Comparison of ENCODE assay signal across 8 cellular contexts in the genomic region with DNA sequence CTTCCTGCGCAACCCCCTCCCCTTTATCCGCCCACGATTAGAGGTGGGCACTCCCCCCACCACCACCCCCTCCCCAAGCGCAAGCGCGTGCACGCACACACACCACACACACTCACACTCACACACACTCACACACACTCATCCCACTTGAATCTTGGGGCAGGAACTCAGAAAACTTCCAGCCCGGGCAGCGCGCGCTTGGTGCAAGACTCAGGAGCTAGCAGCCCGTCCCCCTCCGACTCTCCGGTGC. TPM values are rescaled to one million over a fixed set of nuclear protein-coding genes. Genes with fewer than 3 reads are reported as not detected.
DNase-seq lines count a peak whose midpoint lies in the region; ATAC-seq and TF ChIP-seq lines count a peak whose summit lies in the region.

Gene HMGA2 (plus strand): TSS at position 170 of the 250 bp plus-strand sequence. CDS start 788 bp downstream, outside the sequence.

- intact Hi-C loops in lower lobe of right lung (cut with DNase I): no loop called here

- H3K36me3 ChIP-seq in lower lobe of right lung (no peaks in the 10 kb centered on the region), upper lobe of left lung (no peaks in the 10 kb centered on the region)

- H3K4me3 Mint-ChIP-seq in central memory CD8-positive, alpha-beta T cell: peak within 1 kb of the TSS; percentile 70

- WGBS in upper lobe of left lung, 2 donors: 1% methylated on average over 10 to 14 of the region's 14 CpGs

- in situ Hi-C loops in ACHN (cut with HindIII; ENCODE audit: low pct_ligation_motif_present, low pct_unique_long_range_greater_than_20kb, low sequenced_read_pairs): no loop called here

- H3K4me1 ChIP-seq in lower lobe of right lung (peaks cover 34% of the 10 kb centered on the region), upper lobe of left lung (peaks cover 19 to 39% (median 30%) of the 10 kb centered on the region in 4 donors)

- no peak for TF ChIP-seq EP300 in upper lobe of left lung (IDR thresholded peaks at IDR 0.05)

- H3K9me3 Mint-ChIP-seq in central memory CD8-positive, alpha-beta T cell: no peaks in the 10 kb centered on the region

- DNase-seq in ACHN (peak; percentile 87), HT1080 (ENCODE audit: low read depth) (no peak), lower lobe of right lung (peak; percentile 51), upper lobe of left lung (peak; percentile 22 to 73), NCI-H2196 treated with DMSO at 0.1 percent for 48 hours (lab: John Stamatoyannopoulos, UW; ENCODE audit: unreplicated experiment) (no peak)
- no peak for DNase-seq in central memory CD8-positive, alpha-beta T cell (ENCODE audit: low spot score in 2 of 2)

- H3K27me3 Mint-ChIP-seq in central memory CD8-positive, alpha-beta T cell: peaks cover 83% of the 10 kb centered on the region

- no peak within 1 kb of the TSS for H3K27ac ChIP-seq in lower lobe of right lung
- no peak within 1 kb of the TSS for H3K27ac ChIP-seq in upper lobe of left lung

- H3K9me3 ChIP-seq in lower lobe of right lung (no peaks in the 10 kb centered on the region), upper lobe of left lung (no peaks in the 10 kb centered on the region)

- no peaks in the 10 kb centered on the region for H3K36me3 Mint-ChIP-seq in central memory CD8-positive, alpha-beta T cell (ENCODE audit: insufficient read depth)

- TF ChIP-seq POLR2A in upper lobe of left lung (IDR thresholded peaks at IDR 0.05): no peak

- no peak for TF ChIP-seq CTCF in lower lobe of right lung (IDR thresholded peaks at IDR 0.05)
- TF ChIP-seq CTCF in upper lobe of left lung (IDR thresholded peaks at IDR 0.05): no peak

- H3K4me3 ChIP-seq in lower lobe of right lung (peak within 1 kb of the TSS; percentile 56), upper lobe of left lung (peak within 1 kb of the TSS; percentile 28 to 58 (median 52))

- no peak for ATAC-seq in central memory CD8-positive, alpha-beta T cell (replicated peaks; ENCODE audit: extremely low read depth, poor library complexity, severe bottlenecking)
- ATAC-seq in lower lobe of right lung (peak in 1 of 2 donors; percentile 58), upper lobe of left lung (ENCODE audit: low FRiP score in 2 of 2) (peak in 1 of 2 donors; percentile 52), GM21576 (IDR thresholded peaks at IDR 0.05; ENCODE audit: unreplicated experiment) (no peak), GM21390 (IDR thresholded peaks at IDR 0.05; ENCODE audit: unreplicated experiment) (no peak)

- H3K27ac Mint-ChIP-seq in central memory CD8-positive, alpha-beta T cell (ENCODE audit: low read depth): no peak within 1 kb of the TSS

- H3K27me3 ChIP-seq in lower lobe of right lung (ENCODE audit: low read depth): peaks cover 81% of the 10 kb centered on the region
- H3K27me3 ChIP-seq in upper lobe of left lung: peaks cover 0 to 44% (median 31%) of the 10 kb centered on the region in 4 donors

- H3K4me1 Mint-ChIP-seq in central memory CD8-positive, alpha-beta T cell: peaks cover 22% of the 10 kb centered on the region

RNA-seq across cellular contexts. Expression of gene HMGA2, which starts in this region (rescaled TPM):
- 159 and 217 TPM in 2 replicates for total RNA-seq in HT1080 (2014; rRNA removed; shearing (Covaris generic))
- 123 and 145 TPM in 2 replicates for polyA plus RNA-seq in HT1080 (2015; cell fraction: cytosol; rRNA removed)
- polyA plus RNA-seq in HT1080 (2015; cell fraction: nucleus; rRNA removed): 210 and 215 TPM in 2 replicates
- total RNA-seq in lower lobe of right lung (not detected), upper lobe of left lung (1 to 10 TPM in 1 of 6 donors, under 1 TPM in 3, not detected in 2; 0.30 to 1.1 (median 0.40) TPM)

Comparison
In these comparisons a context has a peak if more than half of its experiments do, and no peak if none do; other contexts are left out.
1. RNA of gene HMGA2 (total RNA-seq): 159 to 217 TPM in HT1080; 0.30 to 1.1 TPM in upper lobe of left lung and not detected in lower lobe of right lung (single experiment); every median in the first group is over 10 times any median in the second.
2. Peak in DNase-seq and H3K4me3 ChIP-seq in lower lobe of right lung; RNA of the gene not detected or under 1 TPM.
3. DNase-seq: peak in ACHN (single experiment) and upper lobe of left lung (2 of 2); none in HT1080 (single experiment), central memory CD8-positive, alpha-beta T cell (0 of 2) and NCI-H2196 treated with DMSO at 0.1 percent for 48 hours (single experiment).